In the genomic region with DNA sequence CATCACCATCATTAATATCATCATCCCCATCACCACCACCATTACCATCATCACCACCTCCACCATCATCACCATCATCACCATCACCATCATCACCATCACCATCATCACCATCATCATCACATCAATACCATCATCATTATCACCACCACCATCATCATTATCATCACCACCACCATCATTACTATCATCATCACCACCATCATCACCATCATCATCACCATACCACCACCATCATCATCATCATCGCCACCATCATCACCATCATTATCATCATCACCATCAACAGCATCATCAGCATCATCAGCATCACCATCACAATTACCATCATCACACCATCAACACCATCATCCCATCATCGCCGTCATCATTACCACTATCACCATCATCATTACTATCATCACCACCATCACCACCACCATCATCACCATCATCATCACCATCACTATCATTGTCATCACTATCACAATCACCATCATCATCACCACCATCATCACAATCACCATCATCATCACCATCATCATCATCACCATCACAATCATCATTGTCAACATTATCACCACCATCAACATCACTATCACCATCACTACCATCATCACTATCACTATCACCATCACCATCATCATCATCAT, we compare ENCODE assay signal across 22 cellular contexts.
DNase-seq lines count a peak whose midpoint lies in the region; ATAC-seq, FAIRE-seq and TF ChIP-seq lines count a peak whose summit lies in the region.
"Had no signal": no experiment of that assay in that cellular context is flagged by ENCODE, and none has a peak within 500 bp of the region (broad histone marks: within the 10 kb centered on the region; RNA-seq: fewer than 3 reads in every experiment).

No MANE protein-coding gene starts in this region.

- peak overlapping the region; percentile 21 for H3K4ac ChIP-seq in H1 (replicated peaks; ENCODE audit: insufficient read length, low read depth, low read length)

- no peak overlapping the region for H3K14ac ChIP-seq in H1 (ENCODE audit: insufficient read length)

- H2AK5ac ChIP-seq in H1 (ENCODE audit: low read depth, low read length), result peak overlapping the region; percentile 82; the same call in 1 of the 2 replicates

- H3K4me1 ChIP-seq in HepG2 (ENCODE audit: insufficient read depth, low read length) (no peaks in the 10 kb centered on the region), right lobe of liver (no peaks in the 10 kb centered on the region), GM12878 (ENCODE audit: control insufficient read depth, insufficient read depth, low read length) (no peaks in the 10 kb centered on the region), H1 (replicated peaks in 1 of 4; ENCODE audit: control insufficient read depth in 3 of 4, insufficient read depth in 4 of 4, low read length in 3 of 4) (no peaks in the 10 kb centered on the region)
- H3K4me1 ChIP-seq: BLaER1, Caco-2 had no signal

- ATAC-seq in HepG2 (no peak), right lobe of liver (no peak), GM12878 (no peak), HG03139 (IDR thresholded peaks at IDR 0.05; ENCODE audit: unreplicated experiment) (no peak)
- ATAC-seq: CD8-positive, alpha-beta T cell had no signal

- DNase-seq in HepG2 (ENCODE audit: low spot score) (no peak), right lobe of liver (no peak), GM12878 (ENCODE audit: low read depth, low spot score) (no peak), H1 (ENCODE audit: low read depth in 1 of 2, low spot score in 2 of 2) (no peak), lower leg skin (ENCODE audit: low spot score in 2 of 2) (no peak), HUDEP-2 (lab: John Stamatoyannopoulos, UW; ENCODE audit: unreplicated experiment in 76 of 76) (no peak), NCI-H1694 treated with DMSO at 0.1 percent for 48 hours (lab: John Stamatoyannopoulos, UW) (no peak)
- DNase-seq: Caco-2; CD4-positive, CD25-positive, alpha-beta regulatory T cell; CD8-positive, alpha-beta T cell; DMS153; DND-41; GOT3; H7; HCEC 1CT had no signal

- CTCF ChIA-PET in HepG2 (lab: Yijun Ruan, JAX; ENCODE audit: low intra/inter-chr PET ratio, low total read pairs) (no interaction called here), GM12878 (lab: Yijun Ruan, JAX) (no interaction called here), H1 (lab: Charles Lee; ENCODE audit: partially characterized antibody) (no interaction called here)

- H3K79me1 ChIP-seq in H1 (ENCODE audit: low read depth, low read length), result no peaks in the 10 kb centered on the region

- POLR2A ChIA-PET in HepG2 (lab: Yijun Ruan, JAX) (no interaction called here), GM12878 (lab: Charles Lee) (no interaction called here), H1 (lab: Charles Lee; ENCODE audit: partially characterized antibody) (no interaction called here)

- no peak overlapping the region for H2BK120ac ChIP-seq in H1 (replicated peaks; ENCODE audit: low read depth, low read length)

- no peak for FAIRE-seq in HepG2 (lab: Jason Lieb, UNC)
- FAIRE-seq in GM12878 (lab: Jason Lieb, UNC), result peak; percentile 31
- no peak for FAIRE-seq in H1 (lab: Jason Lieb, UNC)
- FAIRE-seq: A204.1, G401.6, GM18507 had no signal

- no peak overlapping the region; the same call in 1 of the 2 replicates for H2BK12ac ChIP-seq in H1 (ENCODE audit: low read depth, low read length)

- H3K4me3 ChIP-seq in HepG2 (replicated peaks in 1 of 3; ENCODE audit: insufficient read depth in 1 of 3, low read depth in 2 of 3, low read length in 3 of 3), result no peak overlapping the region
- no peak overlapping the region for H3K4me3 ChIP-seq in right lobe of liver
- no peak overlapping the region for H3K4me3 ChIP-seq in GM12878
- H3K4me3 ChIP-seq in H1 (ENCODE audit: extremely low read depth in 1 of 4, insufficient read depth in 2 of 4, low read depth in 3 of 4, low read length in 4 of 4), result no peak overlapping the region
- no peak overlapping the region for H3K4me3 ChIP-seq in lower leg skin (ENCODE audit: low read depth, poor library complexity, severe bottlenecking)
- H3K4me3 ChIP-seq: BLaER1 had no signal

- H3K4me2 ChIP-seq in HepG2 (ENCODE audit: low read depth, low read length), result no peak overlapping the region
- no peak overlapping the region for H3K4me2 ChIP-seq in GM12878 (ENCODE audit: control insufficient read depth, insufficient read depth)
- no peak overlapping the region for H3K4me2 ChIP-seq in H1 (ENCODE audit: insufficient read depth in 1 of 2, low read depth in 2 of 2, low read length in 2 of 2)
- H3K4me2 ChIP-seq: BLaER1 had no signal

- no peak overlapping the region for H2BK15ac ChIP-seq in H1 (ENCODE audit: low read length)

- peaks cover 10% of the 10 kb centered on the region; the same call in 1 of the 2 replicates for H3K23me2 ChIP-seq in H1 (ENCODE audit: low read depth, low read length)

- TF ChIP-seq EP300 in HepG2 (IDR thresholded peaks at IDR 0.05; ENCODE audit: low read depth in 2 of 2, low read length in 2 of 2) (no peak), HepG2 (CRISPR knock-in tag; IDR thresholded peaks at IDR 0.05; ENCODE audit: borderline replicate concordance) (no peak), GM12878 (IDR thresholded peaks at IDR 0.05; ENCODE audit: borderline replicate concordance in 1 of 2, control insufficient read depth in 1 of 2, low read depth in 2 of 2, low read length in 2 of 2) (no peak), H1 (IDR thresholded peaks at IDR 0.05; ENCODE audit: borderline replicate concordance in 1 of 2, low read depth in 2 of 2, low read length in 2 of 2) (no peak)

- H4K91ac ChIP-seq in H1 (replicated peaks; ENCODE audit: insufficient read length, low read length), result no peak overlapping the region

- H3K9me3 ChIP-seq in HepG2 (ENCODE audit: low read length) (peaks cover 13% of the 10 kb centered on the region), right lobe of liver (no peaks in the 10 kb centered on the region), GM12878 (replicated peaks; ENCODE audit: control insufficient read depth, insufficient read depth, low read length) (no peaks in the 10 kb centered on the region), H1 (ENCODE audit: insufficient read depth in 2 of 2, low read depth in 1 of 2, low read length in 1 of 2) (no peaks in the 10 kb centered on the region)
- H3K9me3 ChIP-seq: BLaER1, Caco-2 had no signal

- no peak overlapping the region for H2AFZ ChIP-seq in HepG2 (ENCODE audit: low read length)
- H2AFZ ChIP-seq in GM12878 (ENCODE audit: control insufficient read depth, low read depth, low read length), result no peak overlapping the region
- no peak overlapping the region for H2AFZ ChIP-seq in H1 (ENCODE audit: low read length)

- in situ Hi-C loops in HepG2 (cut with HindIII; ENCODE audit: extremely low pct_ligation_motif_present, low pct_unique_long_range_greater_than_20kb) (no loop called here), GM12878 (cut with MboI) (no loop called here)

- H3K56ac ChIP-seq in H1 (replicated peaks; ENCODE audit: insufficient read length, low read depth, low read length), result peak overlapping the region; percentile 94

- H3K9ac ChIP-seq in HepG2 (ENCODE audit: insufficient read depth, low read depth, low read length), result no peak overlapping the region
- H3K9ac ChIP-seq in GM12878 (ENCODE audit: control insufficient read depth, insufficient read depth, low read length), result no peak overlapping the region
- no peak overlapping the region for H3K9ac ChIP-seq in H1 (replicated peaks in 1 of 4; ENCODE audit: extremely low read depth in 1 of 4, low read depth in 3 of 4, low read length in 3 of 4)
- H3K9ac ChIP-seq: BLaER1 had no signal

- RAD21 ChIA-PET in GM12878 (lab: Charles Lee; ENCODE audit: unreplicated experiment), result no interaction called here

- no TSS peak for BruUV-seq in HepG2 (replicated peaks; lab: Mats Ljungman, UMichigan)
- BruUV-seq in GM12878 (replicated peaks; lab: Mats Ljungman, UMichigan), result no TSS peak

- no peak for TF ChIP-seq POLR2A in HepG2 (IDR thresholded peaks at IDR 0.05; ENCODE audit: insufficient read depth in 1 of 2, low read depth in 2 of 2, low read length in 2 of 2)
- no peak for TF ChIP-seq POLR2A in right lobe of liver (IDR thresholded peaks at IDR 0.05)
- TF ChIP-seq POLR2A in GM12878 (IDR thresholded peaks at IDR 0.05; ENCODE audit: low read depth, low read length), result no peak
- no peak for TF ChIP-seq POLR2A in H1 (IDR thresholded peaks at IDR 0.05; ENCODE audit: control extremely low read depth in 1 of 2, low read depth in 2 of 2, low read length in 2 of 2)
- TF ChIP-seq POLR2A in lower leg skin (IDR thresholded peaks at IDR 0.05), result no peak

- 3% methylated on average over 3 of the region's 3 CpGs for WGBS in HepG2 (ENCODE audit: low lambda C conversion rate)
- WGBS in right lobe of liver (ENCODE audit: insufficient coverage, low coverage, low lambda C conversion rate, missing lambda C conversion rate), result 92% methylated on average over 3 of the region's 3 CpGs
- WGBS in GM12878 (ENCODE audit: insufficient coverage, insufficient replicate concordance, low lambda C conversion rate, missing lambda C conversion rate), result 12% methylated on average over 3 of the region's 3 CpGs
- 90 to 100% methylated on average over 2 to 3 of the region's 3 CpGs for WGBS in H1 (ENCODE audit: extremely low coverage in 1 of 2, insufficient coverage in 1 of 2, insufficient read length in 1 of 2, insufficient replicate concordance in 2 of 2, low coverage in 1 of 2, low lambda C conversion rate in 2 of 2, missing lambda C conversion rate in 1 of 2), 2 experiments
- WGBS in lower leg skin, 2 donors, result 93 to 96% methylated on average over 3 of the region's 3 CpGs

- no peak for TF ChIP-seq CTCF in HepG2 (CRISPR knock-in tag; IDR thresholded peaks at IDR 0.05)
- TF ChIP-seq CTCF in right lobe of liver (IDR thresholded peaks at IDR 0.05), result no peak
- TF ChIP-seq CTCF in GM12878 (IDR thresholded peaks at IDR 0.05 in 2 of 3, conservative IDR thresholded peaks at IDR 0.05 in 1 of 3; ENCODE audit: control insufficient read depth in 2 of 3, extremely low read depth in 1 of 3, insufficient read depth in 1 of 3, low read depth in 3 of 3, low read length in 3 of 3), result no peak
- no peak for TF ChIP-seq CTCF in H1 (IDR thresholded peaks at IDR 0.05; ENCODE audit: control extremely low read depth in 1 of 3, insufficient read depth in 1 of 3, low read depth in 1 of 3, low read length in 3 of 3)
- peak in 1 of 3 donors; percentile 33 for TF ChIP-seq CTCF in lower leg skin (IDR thresholded peaks at IDR 0.05)

- H3K23ac ChIP-seq in H1 (ENCODE audit: insufficient read length), result no peak overlapping the region

- no peak overlapping the region for H2BK5ac ChIP-seq in H1 (ENCODE audit: low read depth, low read length)

- intact Hi-C loops in HepG2 (cut with micrococcal nuclease; ENCODE audit: unreplicated experiment), result no loop called here
- intact Hi-C loops in right lobe of liver (cut with DNase I), result no loop called here
- intact Hi-C loops in GM12878 (cut with micrococcal nuclease; ENCODE audit: unreplicated experiment), result no loop called here
- intact Hi-C loops in lower leg skin (cut with DNase I; ENCODE audit: low total_unique reads), result no loop called here

- H4K5ac ChIP-seq in H1 (ENCODE audit: insufficient read length, low read depth, low read length), result no peak overlapping the region

- H4K8ac ChIP-seq in H1 (ENCODE audit: extremely low read depth, insufficient read depth, low read length), result no peak overlapping the region

- H3K36me3 ChIP-seq in HepG2 (replicated peaks in 1 of 2; ENCODE audit: control insufficient read depth in 1 of 2, insufficient read depth in 2 of 2, low read length in 2 of 2) (no peaks in the 10 kb centered on the region), right lobe of liver (no peaks in the 10 kb centered on the region), GM12878 (ENCODE audit: control insufficient read depth in 2 of 2, insufficient read depth in 2 of 2, low read length in 1 of 2) (no peaks in the 10 kb centered on the region; a peak in 1 of 4 replicates), H1 (ENCODE audit: control insufficient read depth in 2 of 4, insufficient read depth in 4 of 4, low read length in 3 of 4) (no peaks in the 10 kb centered on the region; a peak in 1 of 8 replicates)
- H3K36me3 ChIP-seq: BLaER1 had no signal

- no peaks in the 10 kb centered on the region for H4K20me1 ChIP-seq in HepG2 (ENCODE audit: insufficient read depth, low read length)
- no peaks in the 10 kb centered on the region for H4K20me1 ChIP-seq in GM12878 (ENCODE audit: control insufficient read depth, insufficient read depth)
- peaks cover 0 to 7% of the 10 kb centered on the region in 2 experiments for H4K20me1 ChIP-seq in H1 (replicated peaks in 1 of 2; ENCODE audit: control insufficient read depth in 1 of 2, insufficient read depth in 2 of 2, low read length in 2 of 2)
- H4K20me1 ChIP-seq: BLaER1 had no signal

- H3K27me3 ChIP-seq in HepG2 (ENCODE audit: control insufficient read depth in 1 of 2, insufficient read depth in 2 of 2, low read length in 2 of 2), result no peaks in the 10 kb centered on the region
- no peaks in the 10 kb centered on the region for H3K27me3 ChIP-seq in right lobe of liver
- H3K27me3 ChIP-seq in GM12878 (replicated peaks in 1 of 2; ENCODE audit: control insufficient read depth in 2 of 2, insufficient read depth in 2 of 2, low read length in 1 of 2), result no peaks in the 10 kb centered on the region
- no peaks in the 10 kb centered on the region for H3K27me3 ChIP-seq in H1 (replicated peaks in 1 of 4; ENCODE audit: control insufficient read depth in 3 of 4, extremely low read depth in 1 of 4, insufficient read depth in 3 of 4, low read length in 3 of 4)
- H3K27me3 ChIP-seq: BLaER1 had no signal

- TF ChIP-seq RAD21 in HepG2 (CRISPR knock-in tag; IDR thresholded peaks at IDR 0.05) (no peak), GM12878 (IDR thresholded peaks at IDR 0.05; ENCODE audit: insufficient read depth, low read depth, low read length) (no peak), H1 (IDR thresholded peaks at IDR 0.05 in 1 of 2, conservative IDR thresholded peaks at IDR 0.05 in 1 of 2; ENCODE audit: low read depth in 2 of 2, low read length in 2 of 2) (no peak)

- H3K27ac ChIP-seq in HepG2 (ENCODE audit: extremely low read length, insufficient read depth, low read length) (no peak overlapping the region), right lobe of liver (no peak overlapping the region), GM12878 (ENCODE audit: control insufficient read depth, insufficient read depth) (no peak overlapping the region), H1 (ENCODE audit: low read depth, low read length) (no peak overlapping the region)
- H3K27ac ChIP-seq: 22Rv1, BLaER1, C4-2B had no signal

- H3K79me2 ChIP-seq in HepG2 (ENCODE audit: insufficient read depth, low read length), result no peaks in the 10 kb centered on the region
- H3K79me2 ChIP-seq in GM12878 (ENCODE audit: control insufficient read depth, insufficient read depth, low read length), result no peaks in the 10 kb centered on the region
- H3K79me2 ChIP-seq in H1 (ENCODE audit: control insufficient read depth in 1 of 2, insufficient read depth in 2 of 2, low read length in 2 of 2), result no peaks in the 10 kb centered on the region

- SMC1A ChIA-PET in GM12878 (lab: Charles Lee; ENCODE audit: uncharacterized antibody, unreplicated experiment), result no interaction called here

- H3K18ac ChIP-seq in H1 (ENCODE audit: extremely low read depth, low read length), result no peak overlapping the region

- no peak overlapping the region for H2BK20ac ChIP-seq in H1 (ENCODE audit: low read length)
